ENCODE assay signal across 26 cellular contexts in the genomic region with DNA sequence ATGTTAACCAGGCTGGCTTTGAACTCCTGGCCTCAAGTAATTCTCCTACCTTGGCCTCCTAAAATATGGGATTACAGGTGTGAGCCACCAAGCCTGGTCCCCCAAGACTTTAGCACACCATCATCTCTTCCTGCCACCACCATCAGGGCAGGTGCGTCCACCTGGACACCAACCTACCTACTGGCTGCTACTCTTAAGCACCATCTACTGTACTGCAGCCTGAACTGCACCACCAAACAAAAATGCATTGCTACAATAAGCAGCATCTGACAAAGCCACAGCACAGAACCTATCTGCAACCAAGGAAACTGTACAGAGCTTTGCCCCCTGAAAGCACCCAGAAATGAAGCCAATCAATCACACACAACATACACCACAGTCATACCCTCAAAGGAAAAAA.
DNase-seq lines count a peak whose midpoint lies in the region; ATAC-seq, FAIRE-seq and TF ChIP-seq lines count a peak whose summit lies in the region.
"Had no signal": no experiment of that assay in that cellular context is flagged by ENCODE, and none has a peak within 500 bp of the region (broad histone marks: within the 10 kb centered on the region; RNA-seq: fewer than 3 reads in every experiment).

No MANE protein-coding gene starts in this region.

- DNase-seq in NCI-H748 (lab: John Stamatoyannopoulos, UW; ENCODE audit: unreplicated experiment) = peak; percentile 6
- DNase-seq in NCI-H748 treated with DMSO at 0.1 percent for 48 hours (lab: John Stamatoyannopoulos, UW) = no peak
- no peak for DNase-seq in LNCaP clone FGC (ENCODE audit: low read depth)
- DNase-seq in K562 (ENCODE audit: extremely low read depth in 1 of 4, low spot score in 3 of 4) = no peak
- DNase-seq in mesendoderm = peak; percentile 19
- DNase-seq in HK-2 (ENCODE audit: unreplicated experiment) = no peak
- no peak for DNase-seq in smooth muscle cell (lab: John Stamatoyannopoulos, UW; ENCODE audit: unreplicated experiment)
- DNase-seq in SK-N-DZ (ENCODE audit: low spot score) = no peak
- DNase-seq: activated CD4-positive, alpha-beta T cell treated with anti-CD3 and anti-CD28 coated beads, Interleukin-2, amount 50 U/mL, for 1 hour; activated CD8-positive, alpha-beta memory T cell treated with anti-CD3 and anti-CD28 coated beads, Interleukin-2, amount 50 U/mL, for 4 hours; GDM1; GOT3; Kasumi-1; natural killer cell; NCI-H1105; NCI-H2081 treated with DMSO at 0.1 percent for 48 hours; NCI-H524; T-helper 17 cell; uterus had no signal

- H2BK5ac ChIP-seq in mesendoderm (ENCODE audit: low read length) = no peak overlapping the region

- H3K9ac ChIP-seq in K562 (ENCODE audit: insufficient read depth in 1 of 2, low read depth in 2 of 2, low read length in 2 of 2) (no peak overlapping the region), mesendoderm (ENCODE audit: low read length) (no peak overlapping the region), smooth muscle cell (ENCODE audit: low read depth) (no peak overlapping the region)
- H3K9ac ChIP-seq: BLaER1, parathyroid adenoma had no signal

- no TSS peak for BruUV-seq in K562 (replicated peaks; lab: Mats Ljungman, UMichigan)

- no peaks in the 10 kb centered on the region for H3K36me3 ChIP-seq in K562 (ENCODE audit: control insufficient read depth, insufficient read depth, low read length)
- H3K36me3 ChIP-seq in mesendoderm (ENCODE audit: control insufficient read depth, insufficient read depth, low read length) = no peaks in the 10 kb centered on the region
- H3K36me3 ChIP-seq in smooth muscle cell (ENCODE audit: low read depth) = no peaks in the 10 kb centered on the region
- H3K36me3 ChIP-seq: BLaER1, cardiac muscle cell, gastroesophageal sphincter, uterus had no signal

- H4K8ac ChIP-seq in mesendoderm (ENCODE audit: low read depth, low read length) = no peak overlapping the region

- in situ Hi-C loops in K562 (cut with MboI) = no loop called here

- no peaks in the 10 kb centered on the region for H3K79me1 ChIP-seq in mesendoderm (ENCODE audit: low read length)

- WGBS in K562 (ENCODE audit: insufficient coverage, low coverage, missing lambda C conversion rate) = 11% methylated on average over 1 of the region's 1 CpG
- WGBS in mesendoderm (ENCODE audit: extremely low coverage, insufficient coverage, low lambda C conversion rate) = no CpG with 5 or more reads among the region's 1 CpG
- 65% methylated on average over 1 of the region's 1 CpG for WGBS in smooth muscle cell (ENCODE audit: low lambda C conversion rate)

- CTCF ChIA-PET in K562 (lab: Yijun Ruan, JAX; ENCODE audit: low intra/inter-chr PET ratio) = interaction anchor here (0.6 kb wide), 1 partner anchor 658 kb away, joined by 4 read pairs; no protein-coding TSS in a partner anchor

- FAIRE-seq in K562 (lab: Jason Lieb, UNC) = no peak
- FAIRE-seq: RCC 7860 had no signal

- no peaks in the 10 kb centered on the region for H3K4me1 ChIP-seq in K562 (replicated peaks in 1 of 2; ENCODE audit: control insufficient read depth in 2 of 2, insufficient read depth in 2 of 2, low read length in 2 of 2)
- no peaks in the 10 kb centered on the region for H3K4me1 ChIP-seq in mesendoderm (ENCODE audit: control insufficient read depth, low read depth, low read length)
- no peaks in the 10 kb centered on the region for H3K4me1 ChIP-seq in smooth muscle cell (ENCODE audit: low read depth)
- H3K4me1 ChIP-seq: A549, BLaER1, gastroesophageal sphincter, parathyroid adenoma, uterus had no signal

- no peak overlapping the region for H3K56ac ChIP-seq in mesendoderm (ENCODE audit: low read length)

- TF ChIP-seq RAD21 in K562 (CRISPR knock-in tag; conservative IDR thresholded peaks at IDR 0.05 in 1 of 2, IDR thresholded peaks at IDR 0.05 in 1 of 2) = no peak

- no peak for TF ChIP-seq EP300 in K562 (IDR thresholded peaks at IDR 0.05; ENCODE audit: low read length)

- H2BK120ac ChIP-seq in mesendoderm (ENCODE audit: low read depth, low read length) = no peak overlapping the region

- H3F3A ChIP-seq in smooth muscle cell (ENCODE audit: low read depth) = no peaks in the 10 kb centered on the region

- H3K79me2 ChIP-seq in K562 (ENCODE audit: control insufficient read depth, insufficient read depth, low read length) (no peaks in the 10 kb centered on the region), mesendoderm (ENCODE audit: control insufficient read depth, insufficient read depth, low read length) (no peaks in the 10 kb centered on the region), smooth muscle cell (ENCODE audit: low read depth) (no peaks in the 10 kb centered on the region)
- H3K79me2 ChIP-seq: parathyroid adenoma had no signal

- no peak for ATAC-seq in K562
- ATAC-seq: A549, gastroesophageal sphincter, sciatic nerve, T-helper 17 cell had no signal

- H4K20me1 ChIP-seq in K562 (replicated peaks; ENCODE audit: control insufficient read depth, insufficient read depth, low read length) = no peaks in the 10 kb centered on the region
- no peaks in the 10 kb centered on the region for H4K20me1 ChIP-seq in smooth muscle cell (ENCODE audit: low read depth)
- H4K20me1 ChIP-seq: BLaER1 had no signal

- H3K18ac ChIP-seq in mesendoderm (ENCODE audit: low read length) = no peak overlapping the region

- no peak overlapping the region for H4K5ac ChIP-seq in mesendoderm (ENCODE audit: low read length)

- no peak overlapping the region for H2AFZ ChIP-seq in K562 (ENCODE audit: low read depth, low read length)
- H2AFZ ChIP-seq in smooth muscle cell (ENCODE audit: low read depth) = no peak overlapping the region
- H2AFZ ChIP-seq: parathyroid adenoma had no signal

- H2BK15ac ChIP-seq in mesendoderm (replicated peaks; ENCODE audit: low read depth) = no peak overlapping the region

- intact Hi-C loops in K562 (cut with micrococcal nuclease) = no loop called here

- H3K23ac ChIP-seq in mesendoderm (ENCODE audit: low read length) = no peak overlapping the region

- no peaks in the 10 kb centered on the region for H3K27me3 ChIP-seq in K562 (ENCODE audit: control insufficient read depth in 2 of 2, insufficient read depth in 2 of 2, low read length in 2 of 2)
- no peaks in the 10 kb centered on the region for H3K27me3 ChIP-seq in mesendoderm (ENCODE audit: insufficient read depth, low read length, poor library complexity)
- H3K27me3 ChIP-seq in smooth muscle cell (ENCODE audit: low read depth) = no peaks in the 10 kb centered on the region
- H3K27me3 ChIP-seq: BLaER1, cardiac muscle cell, gastroesophageal sphincter had no signal

- H3K4me3 ChIP-seq in LNCaP clone FGC (ENCODE audit: low read depth, low read length) = no peak overlapping the region
- H3K4me3 ChIP-seq in K562 = no peak overlapping the region
- no peak overlapping the region for H3K4me3 ChIP-seq in mesendoderm (ENCODE audit: low read length)
- no peak overlapping the region for H3K4me3 ChIP-seq in smooth muscle cell
- H3K4me3 ChIP-seq: A549, BLaER1, cardiac muscle cell, gastroesophageal sphincter, uterus had no signal

- POLR2A ChIA-PET in K562 (lab: Yijun Ruan, JAX) = no interaction called here

- H2AK5ac ChIP-seq in mesendoderm (ENCODE audit: low read length) = no peak overlapping the region

- H3K4ac ChIP-seq in mesendoderm (ENCODE audit: low read depth, low read length) = no peak overlapping the region

- H3K27ac ChIP-seq in K562 (ENCODE audit: extremely low read depth, low read depth, low read length) (no peak overlapping the region), mesendoderm (ENCODE audit: low read depth, low read length) (no peak overlapping the region), smooth muscle cell (ENCODE audit: low read depth) (no peak overlapping the region)
- H3K27ac ChIP-seq: A549, BLaER1, cardiac muscle cell, gastroesophageal sphincter, parathyroid adenoma, uterus had no signal

- no peaks in the 10 kb centered on the region for H3K9me1 ChIP-seq in K562 (ENCODE audit: control insufficient read depth, insufficient read depth, low read length)

- no peak for TF ChIP-seq POLR2A in K562 (conservative IDR thresholded peaks at IDR 0.05)

- H3K4me2 ChIP-seq in K562 (ENCODE audit: insufficient read depth, low read length) (no peak overlapping the region), mesendoderm (ENCODE audit: low read length) (no peak overlapping the region), smooth muscle cell (no peak overlapping the region)
- H3K4me2 ChIP-seq: A549, BLaER1 had no signal

- H3K9me3 ChIP-seq in K562 (replicated peaks; ENCODE audit: control insufficient read depth, insufficient read depth, low read depth, low read length) (no peaks in the 10 kb centered on the region), smooth muscle cell (replicated peaks; ENCODE audit: low read depth) (no peaks in the 10 kb centered on the region)
- H3K9me3 ChIP-seq: A549, BLaER1, gastroesophageal sphincter, uterus had no signal

- peak; percentile 18; the same call in 1 of the 2 replicates for TF ChIP-seq CTCF in LNCaP clone FGC (IDR thresholded peaks at IDR 0.05; ENCODE audit: control insufficient read depth, extremely low read depth, insufficient read depth)
- 0 out of 6 replicates have a peak, but pooled peaks of 2 of the 3 experiments have one; percentile 26 to 32 for TF ChIP-seq CTCF in K562 (IDR thresholded peaks at IDR 0.05 in 2 of 3, conservative IDR thresholded peaks at IDR 0.05 in 1 of 3; ENCODE audit: insufficient read depth in 2 of 3, low read depth in 1 of 3, low read length in 3 of 3)
- no peak for TF ChIP-seq CTCF in smooth muscle cell (IDR thresholded peaks at IDR 0.05; ENCODE audit: borderline replicate concordance, insufficient read depth, poor library complexity, severe bottlenecking)

TF ChIP-seq in K562, 482 proteins besides CTCF, POLR2A, EP300 and RAD21:
- TF ChIP-seq ZNF175 (CRISPR knock-in tag; IDR thresholded peaks at IDR 0.05; ENCODE audit: low read depth) (no peak), ZKSCAN1 (IDR thresholded peaks at IDR 0.05; ENCODE audit: low read depth, low read length) (peak; percentile 73)

Comparison
In these comparisons a context has a peak if more than half of its experiments do, and no peak if none do; other contexts are left out.
1. DNase-seq: peak in NCI-H748 (single experiment) and mesendoderm (single experiment); none in NCI-H748 treated with DMSO at 0.1 percent for 48 hours (single experiment), LNCaP clone FGC (single experiment), K562 (0 of 4), HK-2 (single experiment), smooth muscle cell (single experiment) and SK-N-DZ (single experiment).